In genomic region chr2:108119026-108119425, GRCh38 we compare ENCODE assay signal across 17 cellular contexts.
DNase-seq lines count a peak whose midpoint lies in the region; ATAC-seq, FAIRE-seq and TF ChIP-seq lines count a peak whose summit lies in the region.
"Had no signal": no experiment of that assay in that cellular context is flagged by ENCODE, and none has a peak within 500 bp of the region (broad histone marks: within the 10 kb centered on the region; RNA-seq: fewer than 3 reads in every experiment).

No MANE protein-coding gene starts in this region.

- H3K9ac ChIP-seq in trophoblast cell (ENCODE audit: low read length) (no peak overlapping the region), mesendoderm (ENCODE audit: low read length) (no peak overlapping the region)
- H3K9ac ChIP-seq: BLaER1 treated with 17β-estradiol and CSF1 and Interleukin-3, amounts not matched to agents 10 nM and 100 nM had no signal

- no peak overlapping the region for H3K56ac ChIP-seq in mesendoderm (ENCODE audit: low read length)

- no peaks in the 10 kb centered on the region for H3K36me3 Mint-ChIP-seq in stimulated activated memory B cell treated with anti-CD40 and anti-IgM and Interleukin-4, amounts not matched to agents 10 μg/mL and 1 μg/mL and 100 μg/mL, for 72 hours
- H3K36me3 Mint-ChIP-seq: CD8-positive, alpha-beta T cell had no signal

- H2BK15ac ChIP-seq in mesendoderm (replicated peaks; ENCODE audit: low read depth) = no peak overlapping the region

- H3K27ac ChIP-seq in HEK293 (ENCODE audit: extremely low read depth, low read depth, low read length) (no peak overlapping the region), trophoblast cell (ENCODE audit: low read depth, low read length) (no peak overlapping the region), mesendoderm (ENCODE audit: low read depth, low read length) (no peak overlapping the region)
- H3K27ac ChIP-seq: BLaER1 treated with 17β-estradiol and CSF1 and Interleukin-3, amounts not matched to agents 10 nM and 100 nM had no signal

- POLR2A ChIA-PET in HEK293 (lab: Yijun Ruan, JAX) = no interaction called here

- DNase-seq in head of caudate nucleus (peak in 31 of 42 donors; percentile 3 to 72 (median 37)), trophoblast cell (no peak), urothelium cell line (ENCODE audit: low spot score) (no peak), UCSD-AML1 (lab: John Stamatoyannopoulos, UW; ENCODE audit: unreplicated experiment) (no peak), mesendoderm (no peak)
- DNase-seq: CD8-positive, alpha-beta T cell; DMS 273 treated with DMSO at 0.1 percent for 48 hours; DMS53; DND-41; EL; GOT3; H9 had no signal

- H3K18ac ChIP-seq in trophoblast cell (ENCODE audit: low read length) (no peak overlapping the region), mesendoderm (ENCODE audit: low read length) (no peak overlapping the region)

- H2BK120ac ChIP-seq in trophoblast cell (ENCODE audit: insufficient read depth, low read length, poor library complexity) = peak overlapping the region; percentile 1
- no peak overlapping the region for H2BK120ac ChIP-seq in mesendoderm (ENCODE audit: low read depth, low read length)

- no peak for TF ChIP-seq CTCF in HEK293 (tag by site-specific recombination; IDR thresholded peaks at IDR 0.05)

- no CpG with 5 or more reads among the region's 2 CpGs for WGBS in trophoblast cell (ENCODE audit: extremely low coverage, insufficient coverage, insufficient read length)
- no CpG with 5 or more reads among the region's 2 CpGs for WGBS in mesendoderm (ENCODE audit: extremely low coverage, insufficient coverage, low lambda C conversion rate)

- FAIRE-seq in urothelium cell line (lab: Jason Lieb, UNC) = peak; percentile 30
- FAIRE-seq: GM12878 had no signal

- no peaks in the 10 kb centered on the region for H3K9me3 Mint-ChIP-seq in stimulated activated memory B cell treated with anti-CD40 and anti-IgM and Interleukin-4, amounts not matched to agents 10 μg/mL and 1 μg/mL and 100 μg/mL, for 72 hours
- H3K9me3 Mint-ChIP-seq: CD8-positive, alpha-beta T cell; H9 had no signal

- H3K4me1 Mint-ChIP-seq in stimulated activated memory B cell treated with anti-CD40 and anti-IgM and Interleukin-4, amounts not matched to agents 10 μg/mL and 1 μg/mL and 100 μg/mL, for 72 hours = no peaks in the 10 kb centered on the region
- H3K4me1 Mint-ChIP-seq: B cell had no signal

- H2BK5ac ChIP-seq in trophoblast cell (ENCODE audit: low read depth, low read length, poor library complexity) (no peak overlapping the region), mesendoderm (ENCODE audit: low read length) (no peak overlapping the region)

- no peak overlapping the region for H3K4me3 Mint-ChIP-seq in stimulated activated memory B cell treated with anti-CD40 and anti-IgM and Interleukin-4, amounts not matched to agents 10 μg/mL and 1 μg/mL and 100 μg/mL, for 72 hours
- H3K4me3 Mint-ChIP-seq: B cell; CD8-positive, alpha-beta T cell; H9 had no signal

- H4K8ac ChIP-seq in trophoblast cell (ENCODE audit: low read depth, low read length) = no peak overlapping the region
- H4K8ac ChIP-seq in mesendoderm (ENCODE audit: low read depth, low read length) = no peak overlapping the region

- no peak for ATAC-seq in stimulated activated memory B cell treated with anti-CD40 and anti-IgM and Interleukin-4, amounts not matched to agents 10 μg/mL and 1 μg/mL and 100 μg/mL, for 72 hours
- ATAC-seq: CD8-positive, alpha-beta T cell; GM12878 had no signal

- no peak overlapping the region for H3K27ac Mint-ChIP-seq in stimulated activated memory B cell treated with anti-CD40 and anti-IgM and Interleukin-4, amounts not matched to agents 10 μg/mL and 1 μg/mL and 100 μg/mL, for 72 hours
- H3K27ac Mint-ChIP-seq: B cell; CD8-positive, alpha-beta T cell; H9 had no signal

- H4K5ac ChIP-seq in mesendoderm (ENCODE audit: low read length) = no peak overlapping the region

- H3K23ac ChIP-seq in trophoblast cell (ENCODE audit: low read length) (no peak overlapping the region), mesendoderm (ENCODE audit: low read length) (no peak overlapping the region)

- H3K4me1 ChIP-seq in HEK293 (ENCODE audit: control insufficient read depth, insufficient read depth, low read length) (no peaks in the 10 kb centered on the region), trophoblast cell (ENCODE audit: control insufficient read depth in 1 of 2, insufficient read depth in 2 of 2, low read length in 2 of 2) (peaks cover under 1 to 4% of the 10 kb centered on the region in 2 experiments), mesendoderm (ENCODE audit: control insufficient read depth, low read depth, low read length) (no peaks in the 10 kb centered on the region)

- no peak overlapping the region for H3K4me3 ChIP-seq in HEK293 (ENCODE audit: low read depth, low read length)
- H3K4me3 ChIP-seq in trophoblast cell (ENCODE audit: low read depth, low read length) = no peak overlapping the region
- no peak overlapping the region for H3K4me3 ChIP-seq in mesendoderm (ENCODE audit: low read length)
- H3K4me3 ChIP-seq: BLaER1 treated with 17β-estradiol and CSF1 and Interleukin-3, amounts not matched to agents 10 nM and 100 nM; GM12878 had no signal

- no peak overlapping the region for H2AK5ac ChIP-seq in trophoblast cell (ENCODE audit: low read length)
- no peak overlapping the region for H2AK5ac ChIP-seq in mesendoderm (ENCODE audit: low read length)

- H3K27me3 Mint-ChIP-seq in stimulated activated memory B cell treated with anti-CD40 and anti-IgM and Interleukin-4, amounts not matched to agents 10 μg/mL and 1 μg/mL and 100 μg/mL, for 72 hours = no peaks in the 10 kb centered on the region

- no peak overlapping the region for H4K12ac ChIP-seq in trophoblast cell (ENCODE audit: low read depth, low read length)

- H3K9me3 ChIP-seq in HEK293 (ENCODE audit: control insufficient read depth, insufficient read depth, low read depth, low read length) = no peaks in the 10 kb centered on the region
- no peaks in the 10 kb centered on the region for H3K9me3 ChIP-seq in trophoblast cell (ENCODE audit: insufficient read depth, low read depth, low read length)
- H3K9me3 ChIP-seq: BLaER1 treated with 17β-estradiol and CSF1 and Interleukin-3, amounts not matched to agents 10 nM and 100 nM had no signal

- H3K79me2 ChIP-seq in trophoblast cell (ENCODE audit: control insufficient read depth, insufficient read depth, low read length, poor library complexity) = no peaks in the 10 kb centered on the region
- H3K79me2 ChIP-seq in mesendoderm (ENCODE audit: control insufficient read depth, insufficient read depth, low read length) = no peaks in the 10 kb centered on the region

- no peak overlapping the region for H3K4me2 ChIP-seq in trophoblast cell (ENCODE audit: low read length)
- no peak overlapping the region for H3K4me2 ChIP-seq in mesendoderm (ENCODE audit: low read length)
- H3K4me2 ChIP-seq: BLaER1 treated with 17β-estradiol and CSF1 and Interleukin-3, amounts not matched to agents 10 nM and 100 nM had no signal

- H2AFZ ChIP-seq in trophoblast cell (ENCODE audit: insufficient read depth, low read length, poor library complexity) = no peak overlapping the region

- intact Hi-C loops in head of caudate nucleus (cut with DNase I) = no loop called here

- CTCF ChIA-PET in HEK293 (lab: Yijun Ruan, JAX) = no interaction called here

- H3K27me3 ChIP-seq in trophoblast cell (ENCODE audit: insufficient read depth, low read length) (no peaks in the 10 kb centered on the region), mesendoderm (ENCODE audit: insufficient read depth, low read length, poor library complexity) (no peaks in the 10 kb centered on the region)
- H3K27me3 ChIP-seq: BLaER1 treated with 17β-estradiol and CSF1 and Interleukin-3, amounts not matched to agents 10 nM and 100 nM had no signal

- H3K36me3 ChIP-seq in HEK293 (ENCODE audit: control insufficient read depth in 2 of 2, insufficient read depth in 1 of 2, low read length in 2 of 2) (no peaks in the 10 kb centered on the region), trophoblast cell (ENCODE audit: control insufficient read depth in 1 of 2, insufficient read depth in 2 of 2, low read length in 2 of 2) (no peaks in the 10 kb centered on the region), mesendoderm (ENCODE audit: control insufficient read depth, insufficient read depth, low read length) (no peaks in the 10 kb centered on the region)
- H3K36me3 ChIP-seq: BLaER1 treated with 17β-estradiol and CSF1 and Interleukin-3, amounts not matched to agents 10 nM and 100 nM had no signal

- no peak overlapping the region for H4K91ac ChIP-seq in trophoblast cell (ENCODE audit: low read depth, low read length)

- H3K4ac ChIP-seq in trophoblast cell (ENCODE audit: low read depth, low read length) (no peak overlapping the region), mesendoderm (ENCODE audit: low read depth, low read length) (no peak overlapping the region)

- H3K14ac ChIP-seq in trophoblast cell (ENCODE audit: low read length) = no peak overlapping the region

- no peak overlapping the region for H2BK12ac ChIP-seq in trophoblast cell (ENCODE audit: low read length)

- H3K79me1 ChIP-seq in trophoblast cell (ENCODE audit: low read length) = peaks cover 9% of the 10 kb centered on the region
- no peaks in the 10 kb centered on the region for H3K79me1 ChIP-seq in mesendoderm (ENCODE audit: low read length)

TF ChIP-seq in HEK293, 187 proteins besides CTCF, POLR2A, EP300 and RAD21 (continues in another document):
- TF ChIP-seq ZNF561 (tag by site-specific recombination; IDR thresholded peaks at IDR 0.05; ENCODE audit: borderline replicate concordance) (no peak), GLI4 (tag by site-specific recombination; IDR thresholded peaks at IDR 0.05) (no peak), EGR2 (tag by site-specific recombination; IDR thresholded peaks at IDR 0.05; ENCODE audit: low read depth) (peak; percentile 37; the same call in 1 of the 2 replicates), ZBTB44 (tag by site-specific recombination; IDR thresholded peaks at IDR 0.05) (no peak), ZFHX2 (tag by site-specific recombination; conservative IDR thresholded peaks at IDR 0.05) (0 out of 2 replicates have a peak, but pooled peaks have one; percentile 17)

Comparison
In these comparisons a context has a peak if more than half of its experiments do, and no peak if none do; other contexts are left out.
1. DNase-seq: peak in head of caudate nucleus (31 of 42); none in trophoblast cell (0 of 2), urothelium cell line (single experiment), UCSD-AML1 (single experiment) and mesendoderm (single experiment).